ENCODE assay signal across 6 cellular contexts in the genomic region with DNA sequence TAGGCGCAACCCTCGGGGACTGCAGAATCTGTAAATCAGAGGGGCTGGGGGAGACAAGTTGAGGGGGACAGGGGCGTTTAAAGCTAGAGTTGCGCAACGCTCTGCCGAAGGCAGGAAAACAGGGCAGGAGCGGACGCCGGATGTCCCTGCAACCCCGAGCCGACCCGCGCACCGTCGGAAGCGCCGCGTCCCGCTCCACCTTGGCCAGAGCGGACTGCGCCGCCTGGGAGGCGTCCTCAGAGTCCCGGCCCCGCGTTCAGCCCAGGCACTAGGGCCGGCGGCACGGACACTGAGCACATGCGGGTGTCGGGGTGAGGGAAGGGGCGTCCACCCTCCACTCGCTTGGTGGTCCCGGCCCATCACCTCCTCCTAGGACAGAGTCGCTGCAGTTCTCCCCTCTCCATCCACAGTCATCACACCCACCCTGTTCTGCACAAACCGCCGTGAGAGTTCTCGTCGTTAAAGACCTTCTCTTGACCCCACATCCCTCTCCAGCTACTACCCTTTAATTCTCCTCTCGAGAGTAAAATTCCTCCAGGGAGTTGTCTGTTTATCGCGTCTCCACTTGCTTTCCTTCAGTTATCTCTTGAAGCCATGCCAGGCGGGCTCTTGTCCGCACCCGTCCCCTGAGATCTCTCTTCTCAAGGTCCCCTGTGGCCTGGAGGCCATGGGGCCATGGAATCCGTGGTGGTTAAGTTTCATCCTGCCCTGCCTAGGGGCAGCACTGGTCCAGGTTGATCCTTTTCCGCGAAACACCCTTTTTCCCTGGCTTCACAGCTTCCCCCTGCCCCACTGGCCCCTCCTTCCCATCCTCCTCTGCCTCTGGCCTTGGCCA. TPM values are rescaled to one million over a fixed set of nuclear protein-coding genes. Genes with fewer than 3 reads are reported as not detected.
DNase-seq lines count a peak whose midpoint lies in the region; ATAC-seq and TF ChIP-seq lines count a peak whose summit lies in the region.

No MANE protein-coding gene starts in this region.

- H3K4me2 ChIP-seq in MM.1S (ENCODE audit: low read depth, low read length) = peak overlapping the region; percentile 100

- no peaks in the 10 kb centered on the region for H3K9me3 Mint-ChIP-seq in CD4-positive, alpha-beta T cell

- POLR2A ChIA-PET in CD4-positive, alpha-beta T cell (lab: Charles Lee) = interaction anchor here (0.7 to 2.1 kb wide), 16 partner anchors 18 to 364 kb away, joined by 3 to 12 read pairs (median 5); a partner anchor contains a TSS

- peak overlapping the region; percentile 97 for H2AFZ ChIP-seq in MM.1S (ENCODE audit: low read length)

- H3K9me3 ChIP-seq in CD4-positive, alpha-beta T cell (ENCODE audit: control insufficient read depth, low read length) = no peaks in the 10 kb centered on the region
- H3K9me3 ChIP-seq in MM.1S (replicated peaks; ENCODE audit: insufficient read depth, low read length) (no peaks in the 10 kb centered on the region), thoracic aorta (no peaks in the 10 kb centered on the region)

- no peaks in the 10 kb centered on the region for H3K9me2 ChIP-seq in MM.1S (replicated peaks; ENCODE audit: insufficient read depth, low read length)

- H3K4me3 ChIP-seq in MM.1S (ENCODE audit: low read length) (peak overlapping the region; percentile 76), fibroblast of villous mesenchyme (ENCODE audit: low read depth, low read length) (peak overlapping the region; percentile 90), thoracic aorta (peak overlapping the region; percentile 90)

- H4K20me1 ChIP-seq in MM.1S (ENCODE audit: insufficient read depth, low read length) = no peaks in the 10 kb centered on the region; the same call in 1 of the 2 replicates

- H3K4me1 ChIP-seq in MM.1S (ENCODE audit: low read length) = peaks cover 22% of the 10 kb centered on the region
- peaks cover 27 to 41% of the 10 kb centered on the region in 2 donors for H3K4me1 ChIP-seq in thoracic aorta (ENCODE audit: control insufficient read depth in 1 of 2, low read depth in 2 of 2)

- peak; percentile 5 for ATAC-seq in CD4-positive, alpha-beta T cell (ENCODE audit: poor library complexity)
- no peak for ATAC-seq in thoracic aorta (ENCODE audit: insufficient number of reproducible peaks, low FRiP score, low read depth)

- H3K36me3 ChIP-seq in MM.1S (replicated peaks; ENCODE audit: insufficient read depth, low read length) (no peaks in the 10 kb centered on the region), thoracic aorta (peaks cover 14% of the 10 kb centered on the region)

- H3K27me3 ChIP-seq in CD4-positive, alpha-beta T cell (ENCODE audit: control insufficient read depth, insufficient read depth, low read length) = no peaks in the 10 kb centered on the region
- H3K27me3 ChIP-seq in MM.1S (replicated peaks; ENCODE audit: insufficient read depth, low read length) (peaks cover 21% of the 10 kb centered on the region), thoracic aorta (replicated peaks; ENCODE audit: insufficient read depth) (no peaks in the 10 kb centered on the region)

- H3K36me3 Mint-ChIP-seq in CD4-positive, alpha-beta T cell (ENCODE audit: low read depth) = no peaks in the 10 kb centered on the region

- H3K27ac Mint-ChIP-seq in CD4-positive, alpha-beta T cell = no peak overlapping the region

- no peak overlapping the region for H3K9ac ChIP-seq in MM.1S (ENCODE audit: low read length)

- H3K27ac ChIP-seq in CD4-positive, alpha-beta T cell (ENCODE audit: low read depth, low read length) = no peak overlapping the region
- no peak overlapping the region for H3K27ac ChIP-seq in MM.1S (ENCODE audit: low read length)
- peak overlapping the region; percentile 33 to 100 for H3K27ac ChIP-seq in thoracic aorta

- H3K79me2 ChIP-seq in MM.1S (ENCODE audit: low read length) = no peaks in the 10 kb centered on the region

- CTCF ChIA-PET in CD4-positive, alpha-beta T cell (lab: Charles Lee) = interaction anchor here (1.0 to 2.1 kb wide), 9 partner anchors 19 to 189 kb away, joined by 3 to 7 read pairs (median 4); a partner anchor contains a TSS

- peak in 1 of 10 experiments; percentile 10 for DNase-seq in CD4-positive, alpha-beta T cell
- DNase-seq in MM.1S (no peak), fibroblast of villous mesenchyme (ENCODE audit: low read depth) (peak; percentile 28), thoracic aorta (ENCODE audit: low spot score) (no peak), T1000 (lab: John Stamatoyannopoulos, UW) (no peak), DMS79 (lab: John Stamatoyannopoulos, UW) (no peak)

- no peak for TF ChIP-seq CTCF in CD4-positive, alpha-beta T cell (IDR thresholded peaks at IDR 0.05)
- TF ChIP-seq CTCF in MM.1S (IDR thresholded peaks at IDR 0.05; ENCODE audit: low read length) = no peak
- TF ChIP-seq CTCF in fibroblast of villous mesenchyme (IDR thresholded peaks at IDR 0.05; ENCODE audit: insufficient read depth, low read depth, low read length) = no peak
- TF ChIP-seq CTCF in thoracic aorta (IDR thresholded peaks at IDR 0.05) = no peak

- H3K4me1 Mint-ChIP-seq in CD4-positive, alpha-beta T cell (ENCODE audit: low read depth) = peaks cover 31% of the 10 kb centered on the region

- no peaks in the 10 kb centered on the region for H3K27me3 Mint-ChIP-seq in CD4-positive, alpha-beta T cell

- intact Hi-C loops in CD4-positive, alpha-beta T cell (cut with DNase I, micrococcal nuclease) = no loop called here

- peaks cover 14% of the 10 kb centered on the region for H3F3A ChIP-seq in MM.1S (ENCODE audit: insufficient read depth, low read length)

- H3K4me3 Mint-ChIP-seq in CD4-positive, alpha-beta T cell = peak overlapping the region; percentile 74

RNA-seq across cellular contexts. Expression of a gene that starts 0.8 kb away (rescaled TPM):
- 1 to 10 TPM; 5.2 to 6.0 TPM for total RNA-seq in CD4-positive, alpha-beta T cell
- total RNA-seq in fibroblast of villous mesenchyme (283 and 383 TPM in 2 replicates), thoracic aorta (100 to 1,000 TPM; 626 to 891 TPM)

RNA-seq across cellular contexts. Expression of a gene that starts 11.4 kb away (rescaled TPM):
- total RNA-seq in CD4-positive, alpha-beta T cell = 1 to 10 TPM; 1.3 to 1.4 TPM
- total RNA-seq in fibroblast of villous mesenchyme = 2.6 TPM in 2 replicates
- 10 to 100 TPM; 20.5 to 35.6 TPM for total RNA-seq in thoracic aorta

RNA-seq across cellular contexts. Expression of a gene that starts 18.5 kb away (rescaled TPM):
- total RNA-seq in CD4-positive, alpha-beta T cell = 10 to 100 TPM; 49.6 to 49.7 TPM
- total RNA-seq in fibroblast of villous mesenchyme (56.0 and 56.1 TPM in 2 replicates), thoracic aorta (100 to 1,000 TPM in 1 of 2 donors, 10 to 100 TPM in 1; 53.7 to 138 TPM)

RNA-seq across cellular contexts. Expression of a gene that starts 24.8 kb away (rescaled TPM):
- total RNA-seq in CD4-positive, alpha-beta T cell = 1 to 10 TPM; 1.8 to 2.5 TPM
- 201 and 214 TPM in 2 replicates for total RNA-seq in fibroblast of villous mesenchyme
- total RNA-seq in thoracic aorta = 100 to 1,000 TPM in 1 of 2 donors, 10 to 100 TPM in 1; 91.2 to 132 TPM

RNA-seq across cellular contexts. Expression of a gene that starts 51.6 kb away (rescaled TPM):
- 10 to 100 TPM; 23.3 to 23.5 TPM for total RNA-seq in CD4-positive, alpha-beta T cell
- total RNA-seq in fibroblast of villous mesenchyme = 4.5 and 4.7 TPM in 2 replicates
- 10 to 100 TPM in 1 of 2 donors, 1 to 10 TPM in 1; 4.1 to 11.0 TPM for total RNA-seq in thoracic aorta

Comparison
In these comparisons a context has a peak if more than half of its experiments do, and no peak if none do; other contexts are left out.
1. H3K27ac ChIP-seq: peak in thoracic aorta (2 of 2); none in CD4-positive, alpha-beta T cell (single experiment) and MM.1S (single experiment).
2. RNA of a gene that starts 0.8 kb away (total RNA-seq): 626 to 891 TPM in thoracic aorta and 283 to 383 TPM in fibroblast of villous mesenchyme; 5.2 to 6.0 TPM in CD4-positive, alpha-beta T cell; every median in the first group is over 10 times any median in the second.
3. Peak in every context shown above with its lines, with median percentiles within 50 percentile points of each other: H3K4me3 ChIP-seq.